6 cellular contexts compared by ENCODE assay signal in the genomic region with DNA sequence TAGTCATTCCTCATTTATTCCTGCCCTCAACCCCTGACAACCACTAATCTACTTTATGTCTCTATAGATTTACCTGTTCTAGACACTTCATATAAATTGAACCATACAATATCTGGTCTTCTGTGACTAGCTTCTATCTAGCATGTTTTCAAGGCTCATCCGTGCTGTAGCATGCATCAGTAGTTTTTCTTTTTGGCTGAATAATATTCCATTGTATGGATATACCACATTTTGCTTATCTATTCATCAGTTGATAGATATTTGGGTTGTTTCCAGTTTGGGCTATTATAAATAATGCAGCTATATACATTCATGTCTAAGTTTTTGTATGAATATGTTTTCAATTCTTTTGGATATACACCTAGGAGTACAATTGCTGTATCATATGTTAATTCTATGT.
"Had no signal": no experiment of that assay in that cellular context is flagged by ENCODE, and none has a peak within 500 bp of the region (broad histone marks: within the 10 kb centered on the region; RNA-seq: fewer than 3 reads in every experiment).

No MANE protein-coding gene starts in this region.

- DNase-seq: IMR-90, KBM-7, KG1 had no signal

- H3K27ac ChIP-seq: HL-60 had no signal

- FAIRE-seq: HepG2, HTR-8/SVneo had no signal

- ATAC-seq: HepG2 had no signal
